ENCODE assay signal across 11 cellular contexts in the genomic region with DNA sequence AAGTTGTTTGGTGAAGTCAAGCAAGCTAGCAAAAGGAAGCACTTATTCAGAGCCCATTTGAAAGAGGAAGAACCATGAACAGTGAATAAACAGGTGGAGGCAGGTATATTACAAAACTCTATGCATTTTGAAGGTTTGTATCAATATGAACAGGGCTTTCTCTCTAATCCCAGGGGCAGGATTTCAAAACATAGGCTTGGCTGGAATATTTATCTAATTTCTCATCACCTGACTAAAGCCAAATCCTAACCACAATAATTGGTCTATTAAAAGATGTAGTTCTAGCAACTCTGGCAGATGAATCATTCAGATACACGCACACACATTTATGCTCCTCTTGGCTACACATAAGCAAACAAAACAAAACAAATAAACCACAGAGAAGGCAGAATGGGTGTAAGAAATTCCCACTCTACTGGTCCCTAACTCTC.
DNase-seq lines count a peak whose midpoint lies in the region; ATAC-seq and TF ChIP-seq lines count a peak whose summit lies in the region.
"Had no signal": no experiment of that assay in that cellular context is flagged by ENCODE, and none has a peak within 500 bp of the region (broad histone marks: within the 10 kb centered on the region; RNA-seq: fewer than 3 reads in every experiment).

No MANE protein-coding gene starts in this region.

- TF ChIP-seq CTCF in epithelial cell of esophagus (IDR thresholded peaks at IDR 0.05; ENCODE audit: insufficient read depth, low read depth, low read length, missing control alignments): no peak

- in situ Hi-C loops in GM23248 (cut with MboI): no loop called here

- H3K4me3 ChIP-seq in GM23248 (0 out of 2 replicates have a peak overlapping the region, but pooled peaks have one; percentile 18), epithelial cell of esophagus (ENCODE audit: low read length) (no peak overlapping the region)
- H3K4me3 ChIP-seq: K562, left ventricle myocardium inferior had no signal

- no peaks in the 10 kb centered on the region for H3K79me2 ChIP-seq in GM23248 (ENCODE audit: insufficient read depth)

- peaks cover 11% of the 10 kb centered on the region for H3F3A ChIP-seq in GM23248 (ENCODE audit: insufficient read depth)

- H3K36me3 ChIP-seq in GM23248 (ENCODE audit: low read depth): no peaks in the 10 kb centered on the region
- H3K36me3 ChIP-seq: left ventricle myocardium inferior had no signal

- peak overlapping the region; percentile 39; the same call in 1 of the 2 replicates for H3K9ac ChIP-seq in GM23248

- H2AFZ ChIP-seq in GM23248: no peak overlapping the region

- H4K20me1 ChIP-seq in GM23248 (ENCODE audit: insufficient read depth): no peaks in the 10 kb centered on the region

- H3K4me2 ChIP-seq in GM23248 (ENCODE audit: unreplicated experiment): peak overlapping the region; percentile 70

- H3K9me3 ChIP-seq in GM23248 (ENCODE audit: low read depth): no peaks in the 10 kb centered on the region
- H3K9me3 ChIP-seq: left ventricle myocardium inferior had no signal

- peak overlapping the region; percentile 57 for H3K27ac ChIP-seq in GM23248
- H3K27ac ChIP-seq: left ventricle myocardium inferior had no signal

- peaks cover 19% of the 10 kb centered on the region for H3K4me1 ChIP-seq in GM23248 (ENCODE audit: insufficient read depth)
- H3K4me1 ChIP-seq: left ventricle myocardium inferior had no signal

- H3K27me3 ChIP-seq in GM23248 (replicated peaks; ENCODE audit: insufficient read depth): no peaks in the 10 kb centered on the region

- no peaks in the 10 kb centered on the region for H3K9me2 ChIP-seq in GM23248 (ENCODE audit: insufficient read depth)

- no peak for ATAC-seq in HG02852 (IDR thresholded peaks at IDR 0.05; ENCODE audit: unreplicated experiment)
- ATAC-seq: activated T-helper 17 cell treated with anti-CD3 and anti-CD28 coated beads, Interleukin-2, amount 50 U/mL, for 72 hours; K562 had no signal

- peak; percentile 93 for DNase-seq in GM23248
- DNase-seq in RPMI7951 (ENCODE audit: low read depth): peak; percentile 92
- DNase-seq in epithelial cell of esophagus (ENCODE audit: low read depth): peak; percentile 97
- peak; percentile 37 for DNase-seq in smooth muscle cell of the brain vasculature (ENCODE audit: low read depth, low spot score)
- DNase-seq in stimulated activated CD8-positive, alpha-beta memory T cell treated with anti-CD3 and anti-CD28 coated beads, Interleukin-4, amount 100 ng/mL, for 48 hours: no peak
- DNase-seq in activated naive CD4-positive, alpha-beta T cell treated with Interleukin-2 at 50 U/mL for 16 hours: no peak
- DNase-seq: endodermal cell, left ventricle myocardium inferior had no signal

- WGBS in GM23248 (ENCODE audit: low coverage in 1 of 2, low lambda C conversion rate in 2 of 2, missing lambda C conversion rate in 2 of 2), 2 experiments: 0% methylated on average over 1 of the region's 1 CpG

Comparison
In these comparisons a context has a peak if more than half of its experiments do, and no peak if none do; other contexts are left out.
1. DNase-seq: peak in GM23248 (single experiment), RPMI7951 (single experiment), epithelial cell of esophagus (single experiment) and smooth muscle cell of the brain vasculature (single experiment); none in stimulated activated CD8-positive, alpha-beta memory T cell treated with anti-CD3 and anti-CD28 coated beads, Interleukin-4, amount 100 ng/mL, for 48 hours (single experiment) and activated naive CD4-positive, alpha-beta T cell treated with Interleukin-2 at 50 U/mL for 16 hours (single experiment).